37 cellular contexts compared by ENCODE assay signal in the genomic region with DNA sequence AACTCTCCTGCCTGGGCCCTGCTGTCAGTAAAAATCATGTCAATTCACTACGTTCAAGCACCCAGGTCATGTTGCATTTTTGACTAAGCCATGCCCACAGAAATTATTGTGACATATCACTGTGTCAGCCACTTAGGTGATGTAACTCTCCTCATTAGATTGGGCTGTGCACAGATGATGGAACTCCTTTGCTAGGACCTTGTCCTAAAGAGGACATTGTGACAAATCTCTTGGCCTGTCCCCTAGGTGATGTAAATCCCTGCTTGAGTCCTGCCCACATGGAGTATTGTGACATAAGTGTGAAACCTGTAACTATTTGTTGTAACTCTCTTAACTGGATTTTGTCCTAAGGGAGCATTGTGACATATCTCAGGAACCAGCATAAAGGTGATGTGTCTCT.
"Had no signal": no experiment of that assay in that cellular context is flagged by ENCODE, and none has a peak within 500 bp of the region (broad histone marks: within the 10 kb centered on the region; RNA-seq: fewer than 3 reads in every experiment).

No MANE protein-coding gene starts in this region.

- ATAC-seq: activated naive CD4-positive, alpha-beta T cell treated with anti-CD3 and anti-CD28 coated beads, Interleukin-2, amount 50 U/mL, for 72 hours; activated naive CD8-positive, alpha-beta T cell treated with anti-CD3 and anti-CD28 coated beads, Interleukin-2, amount 50 U/mL, for 24 hours; activated T-cell treated with anti-CD3 and anti-CD28 coated beads, Interleukin-2, amount 50 U/mL, for 4 hours; body of pancreas had no signal

- H3K27ac Mint-ChIP-seq: activated naive CD4-positive, alpha-beta T cell treated with anti-CD3 and anti-CD28 coated beads for 36 hours; activated naive CD4-positive, alpha-beta T cell treated with anti-CD3 and anti-CD28 coated beads, Interleukin-2, amount 10 ng/mL, durations not matched to agents 7 days and 5 days; activated naive CD4-positive, alpha-beta T cell treated with anti-CD3 and anti-CD28 coated beads, Interleukin-2, amount 50 U/mL, for 24 hours; activated naive CD4-positive, alpha-beta T cell treated with anti-CD3 and anti-CD28 coated beads, Interleukin-2, amount 50 U/mL, for 72 hours; activated naive CD8-positive, alpha-beta T cell; activated naive CD8-positive, alpha-beta T cell treated with anti-CD3 and anti-CD28 coated beads for 36 hours; activated naive CD8-positive, alpha-beta T cell treated with anti-CD3 and anti-CD28 coated beads, Interleukin-2, amount 10 ng/mL, durations not matched to agents 7 days and 5 days; activated naive CD8-positive, alpha-beta T cell treated with anti-CD3 and anti-CD28 coated beads, Interleukin-2, amount 50 U/mL, for 24 hours; activated T-cell treated with anti-CD3 and anti-CD28 coated beads, Interleukin-2, amount 50 U/mL, for 24 hours; activated T-cell treated with anti-CD3 and anti-CD28 coated beads, Interleukin-2, amount 50 U/mL, for 72 hours; activated T-helper 1 cell treated with anti-CD3 and anti-CD28 coated beads, Interleukin-12 subunit alpha, Interleukin-12 subunit beta, Interleukin-2, Interleukin-4 antibody, amounts not matched to agents 30 ng/mL and 10 ng/mL and 1 ng/mL, durations not matched to agents 14 hours and 24 hours and 36 hours; activated T-helper 2 cell treated with anti-CD3 and anti-CD28 coated beads, Interferon-gamma antibody, Interleukin-2, Interleukin-4, amounts not matched to agents 10 μg/mL and 5 μg/mL and 100 μg/mL, durations not matched to agents 14 hours and 24 hours and 36 hours; brain had no signal

- H3K9me3 Mint-ChIP-seq: activated naive CD4-positive, alpha-beta T cell treated with anti-CD3 and anti-CD28 coated beads, Interleukin-2, amount 10 ng/mL, durations not matched to agents 7 days and 5 days; activated naive CD4-positive, alpha-beta T cell treated with anti-CD3 and anti-CD28 coated beads, Interleukin-2, amount 50 U/mL, for 24 hours; activated naive CD4-positive, alpha-beta T cell treated with anti-CD3 and anti-CD28 coated beads, Interleukin-2, amount 50 U/mL, for 72 hours; activated naive CD8-positive, alpha-beta T cell treated with anti-CD3 and anti-CD28 coated beads, Interleukin-2, amount 10 ng/mL, durations not matched to agents 7 days and 5 days; activated naive CD8-positive, alpha-beta T cell treated with anti-CD3 and anti-CD28 coated beads, Interleukin-2, amount 50 U/mL, for 24 hours; activated T-cell treated with anti-CD3 and anti-CD28 coated beads, Interleukin-2, amount 50 U/mL, for 24 hours; activated T-cell treated with anti-CD3 and anti-CD28 coated beads, Interleukin-2, amount 50 U/mL, for 4 hours; activated T-helper 1 cell treated with anti-CD3 and anti-CD28 coated beads, Interleukin-12 subunit alpha, Interleukin-12 subunit beta, Interleukin-2, Interleukin-4 antibody, amounts not matched to agents 30 ng/mL and 10 ng/mL and 1 ng/mL, durations not matched to agents 14 hours and 24 hours and 36 hours; activated T-helper 2 cell treated with anti-CD3 and anti-CD28 coated beads, Interferon-gamma antibody, Interleukin-2, Interleukin-4, amounts not matched to agents 10 μg/mL and 5 μg/mL and 100 μg/mL, durations not matched to agents 14 hours and 24 hours and 36 hours; central memory CD8-positive, alpha-beta T cell had no signal

- H3K27ac ChIP-seq: adrenal gland, ascending aorta, body of pancreas, brain microvascular endothelial cell, breast epithelium, cardiac muscle cell had no signal

- H3K27me3 Mint-ChIP-seq: activated naive CD4-positive, alpha-beta T cell treated with anti-CD3 and anti-CD28 coated beads, Interleukin-2, amount 10 ng/mL, durations not matched to agents 7 days and 5 days; activated naive CD8-positive, alpha-beta T cell; activated naive CD8-positive, alpha-beta T cell treated with anti-CD3 and anti-CD28 coated beads for 36 hours; activated naive CD8-positive, alpha-beta T cell treated with anti-CD3 and anti-CD28 coated beads, Interleukin-2, amount 10 ng/mL, durations not matched to agents 7 days and 5 days; activated naive CD8-positive, alpha-beta T cell treated with anti-CD3 and anti-CD28 coated beads, Interleukin-2, amount 50 U/mL, for 24 hours; activated T-cell treated with anti-CD3 and anti-CD28 coated beads, Interleukin-2, amount 50 U/mL, for 24 hours; brain; central memory CD8-positive, alpha-beta T cell had no signal

- H3K36me3 Mint-ChIP-seq: activated naive CD4-positive, alpha-beta T cell treated with anti-CD3 and anti-CD28 coated beads, Interleukin-2, amount 10 ng/mL, durations not matched to agents 7 days and 5 days; activated naive CD4-positive, alpha-beta T cell treated with anti-CD3 and anti-CD28 coated beads, Interleukin-2, amount 50 U/mL, for 24 hours; activated naive CD4-positive, alpha-beta T cell treated with anti-CD3 and anti-CD28 coated beads, Interleukin-2, amount 50 U/mL, for 72 hours; activated naive CD8-positive, alpha-beta T cell; activated naive CD8-positive, alpha-beta T cell treated with anti-CD3 and anti-CD28 coated beads for 36 hours; activated naive CD8-positive, alpha-beta T cell treated with anti-CD3 and anti-CD28 coated beads, Interleukin-2, amount 10 ng/mL, durations not matched to agents 7 days and 5 days; brain had no signal

- DNase-seq: activated effector memory CD4-positive, alpha-beta T cell treated with anti-CD3 and anti-CD28 coated beads, Interleukin-2, amount 50 U/mL, for 16 hours; activated effector memory CD4-positive, alpha-beta T cell treated with Interleukin-2 at 50 U/mL for 16 hours; activated gamma-delta T cell; activated gamma-delta T cell treated with Interleukin-2 at 50 U/mL for 16 hours; activated naive CD4-positive, alpha-beta T cell; activated naive CD4-positive, alpha-beta T cell treated with anti-CD3 and anti-CD28 coated beads for 36 hours; activated naive CD4-positive, alpha-beta T cell treated with anti-CD3 and anti-CD28 coated beads, Interleukin-2, amount 10 ng/mL, durations not matched to agents 7 days and 5 days; activated naive CD4-positive, alpha-beta T cell treated with anti-CD3 and anti-CD28 coated beads, Interleukin-2, amount 50 U/mL, for 16 hours; activated naive CD4-positive, alpha-beta T cell treated with Interleukin-2 at 50 U/mL for 16 hours; activated naive CD8-positive, alpha-beta T cell treated with anti-CD3 and anti-CD28 coated beads for 36 hours; activated naive CD8-positive, alpha-beta T cell treated with anti-CD3 and anti-CD28 coated beads, Interleukin-2, amount 10 ng/mL, durations not matched to agents 7 days and 5 days; activated naive CD8-positive, alpha-beta T cell treated with anti-CD3 and anti-CD28 coated beads, Interleukin-2, amount 50 U/mL, for 24 hours; activated T-cell treated with anti-CD3 and anti-CD28 coated beads for 4 hours; activated T-cell treated with anti-CD3 and anti-CD28 coated beads, Interleukin-2, amount 50 U/mL, for 1 hour; activated T-cell treated with anti-CD3 and anti-CD28 coated beads, Interleukin-2, amount 50 U/mL, for 24 hours; activated T-cell treated with anti-CD3 and anti-CD28 coated beads, Interleukin-2, amount 50 U/mL, for 4 hours; activated T-cell treated with anti-CD3 and anti-CD28 coated beads, Interleukin-2, amount 50 U/mL, for 48 hours; activated T-cell treated with anti-CD3 and anti-CD28 coated beads, Interleukin-2, amount 50 U/mL, for 72 hours; adrenal gland; amniotic stem cell; amygdala; aorta; body of pancreas; brain microvascular endothelial cell; caudate nucleus; central memory CD4-positive, alpha-beta T cell; cerebellar nuclear complex had no signal

- H3K4me1 Mint-ChIP-seq: activated naive CD4-positive, alpha-beta T cell treated with anti-CD3 and anti-CD28 coated beads, Interleukin-2, amount 10 ng/mL, durations not matched to agents 7 days and 5 days; activated naive CD4-positive, alpha-beta T cell treated with anti-CD3 and anti-CD28 coated beads, Interleukin-2, amount 50 U/mL, for 24 hours; activated naive CD8-positive, alpha-beta T cell treated with anti-CD3 and anti-CD28 coated beads for 36 hours; activated naive CD8-positive, alpha-beta T cell treated with anti-CD3 and anti-CD28 coated beads, Interleukin-2, amount 10 ng/mL, durations not matched to agents 7 days and 5 days; activated naive CD8-positive, alpha-beta T cell treated with anti-CD3 and anti-CD28 coated beads, Interleukin-2, amount 50 U/mL, for 24 hours; brain; central memory CD8-positive, alpha-beta T cell had no signal

- H3K4me3 Mint-ChIP-seq: activated naive CD4-positive, alpha-beta T cell treated with anti-CD3 and anti-CD28 coated beads for 36 hours; activated naive CD4-positive, alpha-beta T cell treated with anti-CD3 and anti-CD28 coated beads, Interleukin-2, amount 10 ng/mL, durations not matched to agents 7 days and 5 days; activated naive CD4-positive, alpha-beta T cell treated with anti-CD3 and anti-CD28 coated beads, Interleukin-2, amount 50 U/mL, for 24 hours; activated naive CD8-positive, alpha-beta T cell; activated naive CD8-positive, alpha-beta T cell treated with anti-CD3 and anti-CD28 coated beads for 36 hours; activated naive CD8-positive, alpha-beta T cell treated with anti-CD3 and anti-CD28 coated beads, Interleukin-2, amount 10 ng/mL, durations not matched to agents 7 days and 5 days; activated naive CD8-positive, alpha-beta T cell treated with anti-CD3 and anti-CD28 coated beads, Interleukin-2, amount 50 U/mL, for 24 hours; activated T-cell treated with anti-CD3 and anti-CD28 coated beads, Interleukin-2, amount 50 U/mL, for 24 hours; activated T-cell treated with anti-CD3 and anti-CD28 coated beads, Interleukin-2, amount 50 U/mL, for 4 hours; activated T-cell treated with anti-CD3 and anti-CD28 coated beads, Interleukin-2, amount 50 U/mL, for 72 hours; activated T-helper 1 cell treated with anti-CD3 and anti-CD28 coated beads, Interleukin-12 subunit alpha, Interleukin-12 subunit beta, Interleukin-2, Interleukin-4 antibody, amounts not matched to agents 30 ng/mL and 10 ng/mL and 1 ng/mL, durations not matched to agents 14 hours and 24 hours and 36 hours; brain; central memory CD8-positive, alpha-beta T cell had no signal
